ENCODE assay signal across 8 cellular contexts in genomic region chr3:31448035-31448881, GRCh38.
A peak's percentile ranks its signal among the peaks of the same experiment; 100 is the strongest.
DNase-seq lines count a peak whose midpoint lies in the region; ATAC-seq and TF ChIP-seq lines count a peak whose summit lies in the region.

No MANE protein-coding gene starts in this region.

- H3K27ac ChIP-seq in upper lobe of right lung, result no peak overlapping the region
- no peak overlapping the region for H3K27ac ChIP-seq in neuronal stem cell (replicated peaks; ENCODE audit: low read length)

- no CpG with 5 or more reads among the region's 1 CpG for WGBS in neuronal stem cell (ENCODE audit: extremely low coverage in 2 of 2, insufficient read length in 2 of 2, insufficient replicate concordance in 1 of 2), 2 donors

- ATAC-seq in HG02938 (IDR thresholded peaks at IDR 0.05; ENCODE audit: unreplicated experiment) (peak; percentile 63), T-helper 17 cell (peak; percentile 54), upper lobe of right lung (peak; percentile 76)

- no peak overlapping the region for H3K23ac ChIP-seq in neuronal stem cell (ENCODE audit: low read depth, low read length, poor library complexity)

- H2BK15ac ChIP-seq in neuronal stem cell (ENCODE audit: low read length), result no peak overlapping the region

- no peaks in the 10 kb centered on the region for H3K27me3 ChIP-seq in upper lobe of right lung
- H3K27me3 ChIP-seq in neuronal stem cell (ENCODE audit: control insufficient read depth in 3 of 3, insufficient read depth in 3 of 3, low read depth in 1 of 3, low read length in 3 of 3), result no peaks in the 10 kb centered on the region

- no peak overlapping the region for H2AFZ ChIP-seq in neuronal stem cell (ENCODE audit: low read length)

- H3K4ac ChIP-seq in neuronal stem cell (ENCODE audit: low read length), result no peak overlapping the region

- TF ChIP-seq CTCF in fibroblast of villous mesenchyme (IDR thresholded peaks at IDR 0.05; ENCODE audit: insufficient read depth, low read depth, low read length) (peak; percentile 60), upper lobe of right lung (IDR thresholded peaks at IDR 0.05) (peak; percentile 51)

- H3K18ac ChIP-seq in neuronal stem cell (ENCODE audit: low read length), result no peak overlapping the region

- no peak overlapping the region for H2BK120ac ChIP-seq in neuronal stem cell (ENCODE audit: low read depth, low read length)

- peak; percentile 35 for DNase-seq in stimulated activated CD4-positive, alpha-beta T cell treated with anti-CD3 and anti-CD28 coated beads, Interleukin-1b, Interleukin-23, amount 100 ng/mL, for 48 hours
- DNase-seq in stimulated activated CD4-positive, alpha-beta T cell treated with anti-CD3 and anti-CD28 coated beads, Interleukin-12 subunit alpha, Interleukin-12 subunit beta, amount 100 ng/mL, for 4 hours, result no peak
- DNase-seq in T-helper 17 cell, result no peak
- DNase-seq in fibroblast of villous mesenchyme (ENCODE audit: low read depth), result peak; percentile 11
- DNase-seq in upper lobe of right lung, result peak; percentile 66
- no peak for DNase-seq in NCI-H2171 (lab: John Stamatoyannopoulos, UW)
- DNase-seq in neuronal stem cell (ENCODE audit: low spot score), result no peak

- H2BK5ac ChIP-seq in neuronal stem cell (ENCODE audit: low read length), result no peak overlapping the region

- H3K27ac Mint-ChIP-seq in T-helper 17 cell, result no peak overlapping the region

- H4K8ac ChIP-seq in neuronal stem cell (ENCODE audit: low read depth, low read length), result no peak overlapping the region

- H3K79me1 ChIP-seq in neuronal stem cell (ENCODE audit: low read depth, low read length), result no peaks in the 10 kb centered on the region

- intact Hi-C loops in upper lobe of right lung (cut with DNase I), result no loop called here

- H3K36me3 Mint-ChIP-seq in T-helper 17 cell (ENCODE audit: low read depth), result no peaks in the 10 kb centered on the region

- no peak overlapping the region for H3K4me3 ChIP-seq in fibroblast of villous mesenchyme (ENCODE audit: low read depth, low read length)
- no peak overlapping the region for H3K4me3 ChIP-seq in upper lobe of right lung
- H3K4me3 ChIP-seq in neuronal stem cell (ENCODE audit: low read length in 2 of 2), result peak overlapping the region in 1 of 2 donors; percentile 38

- no peak overlapping the region for H2AK5ac ChIP-seq in neuronal stem cell (ENCODE audit: low read depth, low read length)

- no peaks in the 10 kb centered on the region for H3K9me3 ChIP-seq in T-helper 17 cell (ENCODE audit: control insufficient read depth, low read length, poor library complexity, severe bottlenecking)
- no peaks in the 10 kb centered on the region for H3K9me3 ChIP-seq in upper lobe of right lung
- H3K9me3 ChIP-seq in neuronal stem cell (replicated peaks in 1 of 2; ENCODE audit: control insufficient read depth in 2 of 2, insufficient read depth in 1 of 2, low read depth in 1 of 2, low read length in 2 of 2), result peaks cover 0 to 3% of the 10 kb centered on the region in 2 donors

- H3K14ac ChIP-seq in neuronal stem cell (ENCODE audit: low read length), result no peak overlapping the region

- H3K4me1 Mint-ChIP-seq in T-helper 17 cell, result peaks cover 14% of the 10 kb centered on the region

- no peak overlapping the region for H4K91ac ChIP-seq in neuronal stem cell (ENCODE audit: low read depth, low read length, poor library complexity)

- H2BK12ac ChIP-seq in neuronal stem cell (ENCODE audit: low read length), result no peak overlapping the region

- no peaks in the 10 kb centered on the region for H3K4me1 ChIP-seq in upper lobe of right lung
- peaks cover 0 to 2% of the 10 kb centered on the region in 2 donors for H3K4me1 ChIP-seq in neuronal stem cell (ENCODE audit: control insufficient read depth in 2 of 2, insufficient read depth in 1 of 2, low read depth in 1 of 2, low read length in 2 of 2)

- H3K4me3 Mint-ChIP-seq in T-helper 17 cell, result no peak overlapping the region

- no peaks in the 10 kb centered on the region for H3K36me3 ChIP-seq in upper lobe of right lung
- H3K36me3 ChIP-seq in neuronal stem cell (replicated peaks in 1 of 2; ENCODE audit: control insufficient read depth in 2 of 2, insufficient read depth in 2 of 2, low read length in 2 of 2), result no peaks in the 10 kb centered on the region

- H3K4me2 ChIP-seq in neuronal stem cell (ENCODE audit: insufficient read depth, low read length, poor library complexity, severe bottlenecking), result no peak overlapping the region

- H3K9ac ChIP-seq in neuronal stem cell (ENCODE audit: low read depth, low read length, poor library complexity), result no peak overlapping the region

- no peaks in the 10 kb centered on the region for H3K27me3 Mint-ChIP-seq in T-helper 17 cell

Comparison
In these comparisons a context has a peak if more than half of its experiments do, and no peak if none do; other contexts are left out.
1. DNase-seq: peak in stimulated activated CD4-positive, alpha-beta T cell treated with anti-CD3 and anti-CD28 coated beads, Interleukin-1b, Interleukin-23, amount 100 ng/mL, for 48 hours (single experiment), fibroblast of villous mesenchyme (single experiment) and upper lobe of right lung (single experiment); none in stimulated activated CD4-positive, alpha-beta T cell treated with anti-CD3 and anti-CD28 coated beads, Interleukin-12 subunit alpha, Interleukin-12 subunit beta, amount 100 ng/mL, for 4 hours (single experiment), T-helper 17 cell (0 of 3), NCI-H2171 (single experiment) and neuronal stem cell (single experiment).
2. Peak in every context shown above with its lines, with median percentiles within 50 percentile points of each other: ATAC-seq.